16 cellular contexts compared by ENCODE assay signal in the genomic region with DNA sequence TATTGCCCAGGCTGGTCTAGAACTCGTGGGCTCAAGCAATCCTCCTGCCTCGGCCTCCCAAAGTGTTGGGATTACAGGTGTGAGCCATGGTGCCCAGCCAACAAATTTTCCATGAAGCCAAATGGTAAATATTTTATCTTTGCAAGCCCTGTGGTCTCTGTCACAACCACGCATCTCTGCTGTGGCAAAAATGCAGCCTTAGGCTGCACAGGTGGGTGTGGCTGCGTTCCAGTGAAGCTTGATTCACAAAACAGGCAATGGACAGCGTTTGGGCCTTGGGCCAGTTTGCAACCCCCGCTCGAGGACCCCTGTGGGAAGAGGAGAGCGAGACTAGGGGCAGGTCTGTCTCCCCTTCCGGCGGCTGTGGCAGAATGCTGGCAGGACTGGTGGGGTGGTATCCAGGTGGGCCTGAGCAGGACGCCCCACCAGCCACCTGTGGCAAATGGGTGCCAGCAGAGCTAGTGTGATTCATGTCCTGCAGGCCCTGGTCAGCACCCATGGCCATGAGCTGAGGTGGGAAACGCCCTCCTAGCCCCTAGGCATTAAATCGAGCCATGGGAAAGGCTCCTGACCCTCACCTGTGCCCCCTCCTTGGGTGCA. TPM values are rescaled to one million over a fixed set of nuclear protein-coding genes. Genes with fewer than 3 reads are reported as not detected.
A peak's percentile ranks its signal among the peaks of the same experiment; 100 is the strongest.
DNase-seq lines count a peak whose midpoint lies in the region; ATAC-seq and TF ChIP-seq lines count a peak whose summit lies in the region.
"Had no signal": no experiment of that assay in that cellular context is flagged by ENCODE, and none has a peak within 500 bp of the region (broad histone marks: within the 10 kb centered on the region; RNA-seq: fewer than 3 reads in every experiment).

No MANE protein-coding gene starts in this region.

- H2AFZ ChIP-seq in neuronal stem cell (ENCODE audit: low read length) = no peak overlapping the region
- H2AFZ ChIP-seq: GM23338 had no signal

- intact Hi-C loops in spleen (cut with DNase I; ENCODE audit: low total_unique reads) = no loop called here

- no peak overlapping the region for H2BK15ac ChIP-seq in neuronal stem cell (ENCODE audit: low read length)

- peaks cover 1% of the 10 kb centered on the region for H3K79me1 ChIP-seq in neuronal stem cell (ENCODE audit: low read depth, low read length)

- H3K27ac Mint-ChIP-seq in glutamatergic neuron (ENCODE audit: unreplicated experiment) (no peak overlapping the region), HFFc6 (no peak overlapping the region)
- H3K27ac Mint-ChIP-seq: CD8-positive, alpha-beta memory T cell; GM23338 had no signal

- H4K91ac ChIP-seq in neuronal stem cell (ENCODE audit: low read depth, low read length, poor library complexity) = no peak overlapping the region

- 0 out of 22 replicates have a peak overlapping the region, but pooled peaks of 1 of the 11 experiments have one; percentile 2 for H3K9ac ChIP-seq in BLaER1 treated with 17β-estradiol and CSF1 and Interleukin-3, amounts not matched to agents 10 nM and 100 nM
- no peak overlapping the region for H3K9ac ChIP-seq in neuronal stem cell (ENCODE audit: low read depth, low read length, poor library complexity)
- H3K9ac ChIP-seq: SK-N-SH had no signal

- no peak overlapping the region for H3K23ac ChIP-seq in neuronal stem cell (ENCODE audit: low read depth, low read length, poor library complexity)

- no peak overlapping the region for H4K8ac ChIP-seq in neuronal stem cell (ENCODE audit: low read depth, low read length)

- H2BK120ac ChIP-seq in neuronal stem cell (ENCODE audit: low read depth, low read length) = no peak overlapping the region

- TF ChIP-seq POLR2A in spleen (IDR thresholded peaks at IDR 0.05) = no peak

- TF ChIP-seq CTCF in glutamatergic neuron (IDR thresholded peaks at IDR 0.05; ENCODE audit: partially characterized antibody, unreplicated experiment) = no peak
- TF ChIP-seq CTCF in spleen (IDR thresholded peaks at IDR 0.05 in 8 of 11, conservative IDR thresholded peaks at IDR 0.05 in 3 of 11) = no peak
- no peak for TF ChIP-seq CTCF in HFFc6 (IDR thresholded peaks at IDR 0.05)

- no peak overlapping the region for H3K4me3 Mint-ChIP-seq in glutamatergic neuron (ENCODE audit: unreplicated experiment)
- no peak overlapping the region for H3K4me3 Mint-ChIP-seq in HFFc6
- H3K4me3 Mint-ChIP-seq: CD8-positive, alpha-beta memory T cell; GM23338 had no signal

- peaks cover 0 to 100% (median 79%) of the 10 kb centered on the region in 11 experiments; a peak in 17 of 22 replicates for H3K36me3 ChIP-seq in BLaER1 treated with 17β-estradiol and CSF1 and Interleukin-3, amounts not matched to agents 10 nM and 100 nM
- H3K36me3 ChIP-seq in neuronal stem cell (replicated peaks in 1 of 2; ENCODE audit: control insufficient read depth in 2 of 2, insufficient read depth in 2 of 2, low read length in 2 of 2) (no peaks in the 10 kb centered on the region), spleen (peaks cover 0 to 28% (median 0%) of the 10 kb centered on the region in 6 donors)

- ATAC-seq in GM21717 (IDR thresholded peaks at IDR 0.05; ENCODE audit: unreplicated experiment) = no peak
- ATAC-seq: GM23338 had no signal

- peak overlapping the region; percentile 35 for H2BK5ac ChIP-seq in neuronal stem cell (ENCODE audit: low read length)

- H3K14ac ChIP-seq in neuronal stem cell (ENCODE audit: low read length) = no peak overlapping the region

- peaks cover 18 to 73% (median 71%) of the 10 kb centered on the region in 10 experiments for H3K4me1 ChIP-seq in BLaER1 treated with 17β-estradiol and CSF1 and Interleukin-3, amounts not matched to agents 10 nM and 100 nM
- H3K4me1 ChIP-seq in neuronal stem cell (ENCODE audit: control insufficient read depth in 2 of 2, insufficient read depth in 1 of 2, low read depth in 1 of 2, low read length in 2 of 2) = no peaks in the 10 kb centered on the region
- peaks cover 0 to 12% (median 0%) of the 10 kb centered on the region in 6 donors for H3K4me1 ChIP-seq in spleen

- H3K27me3 ChIP-seq in BLaER1 treated with 17β-estradiol and CSF1 and Interleukin-3, amounts not matched to agents 10 nM and 100 nM = 0 out of 22 replicates have a peak, but pooled peaks cover 0 to 6% (median 0%) of the 10 kb centered on the region in 11 experiments
- peaks cover 0 to 13% (median 2%) of the 10 kb centered on the region in 3 experiments for H3K27me3 ChIP-seq in neuronal stem cell (ENCODE audit: control insufficient read depth in 3 of 3, insufficient read depth in 3 of 3, low read depth in 1 of 3, low read length in 3 of 3)
- peaks cover 0 to 11% (median 0%) of the 10 kb centered on the region in 7 donors for H3K27me3 ChIP-seq in spleen (replicated peaks in 1 of 7)

- peak overlapping the region; percentile 16 for H2BK12ac ChIP-seq in neuronal stem cell (ENCODE audit: low read length)

- H3K4me3 ChIP-seq in BLaER1 treated with 17β-estradiol and CSF1 and Interleukin-3, amounts not matched to agents 10 nM and 100 nM = no peak overlapping the region
- H3K4me3 ChIP-seq in neuronal stem cell (ENCODE audit: low read length in 2 of 2) = no peak overlapping the region
- H3K4me3 ChIP-seq in spleen = no peak overlapping the region
- H3K4me3 ChIP-seq: GM23338 had no signal

- no CpG with 5 or more reads among the region's 13 CpGs for WGBS in neuronal stem cell (ENCODE audit: extremely low coverage in 2 of 2, insufficient read length in 2 of 2, insufficient replicate concordance in 1 of 2), 2 donors
- WGBS in spleen, 5 donors = 63 to 86% (median 70%) methylated on average over 7 to 13 of the region's 13 CpGs

- H4K20me1 ChIP-seq in BLaER1 treated with 17β-estradiol and CSF1 and Interleukin-3, amounts not matched to agents 10 nM and 100 nM = peaks cover 0 to 77% (median 10%) of the 10 kb centered on the region in 11 experiments; a peak in 10 of 22 replicates

- H3K4me1 Mint-ChIP-seq in glutamatergic neuron (ENCODE audit: low read depth, unreplicated experiment) = peaks cover 2% of the 10 kb centered on the region
- H3K4me1 Mint-ChIP-seq in HFFc6 (ENCODE audit: low read depth) = no peaks in the 10 kb centered on the region
- H3K4me1 Mint-ChIP-seq: CD8-positive, alpha-beta memory T cell; GM23338 had no signal

- no peaks in the 10 kb centered on the region for H3K36me3 Mint-ChIP-seq in glutamatergic neuron (ENCODE audit: unreplicated experiment)
- no peaks in the 10 kb centered on the region for H3K36me3 Mint-ChIP-seq in HFFc6 (ENCODE audit: low read depth)
- H3K36me3 Mint-ChIP-seq: CD8-positive, alpha-beta memory T cell had no signal

- H3K9me3 Mint-ChIP-seq in glutamatergic neuron (ENCODE audit: unreplicated experiment) = peaks cover 4% of the 10 kb centered on the region
- no peaks in the 10 kb centered on the region for H3K9me3 Mint-ChIP-seq in HFFc6
- H3K9me3 Mint-ChIP-seq: CD8-positive, alpha-beta memory T cell; GM23338 had no signal

- peak overlapping the region; percentile 71 for H3K18ac ChIP-seq in neuronal stem cell (ENCODE audit: low read length)

- H2AK5ac ChIP-seq in neuronal stem cell (ENCODE audit: low read depth, low read length) = peak overlapping the region; percentile 51

- H3K4ac ChIP-seq in neuronal stem cell (ENCODE audit: low read length) = no peak overlapping the region

- no peaks in the 10 kb centered on the region; a peak in 1 of 22 replicates for H3K9me3 ChIP-seq in BLaER1 treated with 17β-estradiol and CSF1 and Interleukin-3, amounts not matched to agents 10 nM and 100 nM (replicated peaks in 1 of 11)
- no peaks in the 10 kb centered on the region for H3K9me3 ChIP-seq in neuronal stem cell (replicated peaks in 1 of 2; ENCODE audit: control insufficient read depth in 2 of 2, insufficient read depth in 1 of 2, low read depth in 1 of 2, low read length in 2 of 2)
- H3K9me3 ChIP-seq in spleen = no peaks in the 10 kb centered on the region
- H3K9me3 ChIP-seq: SK-N-SH had no signal

- DNase-seq in glutamatergic neuron (peak; percentile 5), neuronal stem cell (ENCODE audit: low spot score) (no peak), spleen (peak; percentile 56), HFFc6 (no peak), DMS79 (lab: John Stamatoyannopoulos, UW) (no peak)
- DNase-seq: DMS79 treated with DMSO at 0.1 percent for 48 hours, NCI-H1048, NCI-H2081 treated with DMSO at 0.1 percent for 48 hours, NCI-H510A, NCI-H774, SK-N-SH had no signal

- 0 out of 22 replicates have a peak overlapping the region, but pooled peaks of 1 of the 11 experiments have one; percentile 1 for H3K27ac ChIP-seq in BLaER1 treated with 17β-estradiol and CSF1 and Interleukin-3, amounts not matched to agents 10 nM and 100 nM
- no peak overlapping the region for H3K27ac ChIP-seq in neuronal stem cell (replicated peaks; ENCODE audit: low read length)
- no peak overlapping the region for H3K27ac ChIP-seq in spleen

- H3K27me3 Mint-ChIP-seq in glutamatergic neuron (ENCODE audit: unreplicated experiment) (peaks cover 15% of the 10 kb centered on the region), HFFc6 (ENCODE audit: insufficient read depth) (no peaks in the 10 kb centered on the region; the same call in 1 of the 2 replicates)
- H3K27me3 Mint-ChIP-seq: CD8-positive, alpha-beta memory T cell had no signal

- H3K4me2 ChIP-seq in BLaER1 treated with 17β-estradiol and CSF1 and Interleukin-3, amounts not matched to agents 10 nM and 100 nM = peak overlapping the region in 9 of 11 experiments; percentile 46 to 100 (median 79); a peak in 17 of 22 replicates
- H3K4me2 ChIP-seq in neuronal stem cell (ENCODE audit: insufficient read depth, low read length, poor library complexity, severe bottlenecking) = no peak overlapping the region
- H3K4me2 ChIP-seq: GM23338, SK-N-SH had no signal

RNA-seq across cellular contexts. Expression of a gene that starts 19.7 kb away (rescaled TPM):
- 0.64 TPM for total RNA-seq in glutamatergic neuron (ENCODE audit: unreplicated experiment)
- 2.9 TPM for polyA plus RNA-seq in neuronal stem cell (2013, experiment 1 of 2)
- 2.8 TPM for polyA plus RNA-seq in neuronal stem cell (2013, experiment 2 of 2)
- 1 to 10 TPM; 1.2 to 5.5 (median 3.1) TPM for total RNA-seq in spleen
- 1 to 10 TPM in 2 of 3 donors, under 1 TPM in 1; 0.26 to 2.5 (median 1.9) TPM for polyA plus RNA-seq in spleen
- total RNA-seq in HFFc6 (2021; fragmentation: NEBNext Ultra II Directional; extraction: Animal tissue kit (Norgen Biotek cat#: 25700)) = 1 to 10 TPM; 4.2 to 7.0 (median 4.8) TPM
- total RNA-seq: CD8-positive, alpha-beta memory T cell; MCF 10A had no signal
- polyA plus RNA-seq: CD8-positive, alpha-beta memory T cell had no signal

Comparison
In these comparisons a context has a peak if more than half of its experiments do, and no peak if none do; other contexts are left out.
1. DNase-seq: peak in glutamatergic neuron (single experiment) and spleen (single experiment); none in neuronal stem cell (single experiment), HFFc6 (single experiment) and DMS79 (single experiment).